ENCODE assay signal across 10 cellular contexts in the genomic region with DNA sequence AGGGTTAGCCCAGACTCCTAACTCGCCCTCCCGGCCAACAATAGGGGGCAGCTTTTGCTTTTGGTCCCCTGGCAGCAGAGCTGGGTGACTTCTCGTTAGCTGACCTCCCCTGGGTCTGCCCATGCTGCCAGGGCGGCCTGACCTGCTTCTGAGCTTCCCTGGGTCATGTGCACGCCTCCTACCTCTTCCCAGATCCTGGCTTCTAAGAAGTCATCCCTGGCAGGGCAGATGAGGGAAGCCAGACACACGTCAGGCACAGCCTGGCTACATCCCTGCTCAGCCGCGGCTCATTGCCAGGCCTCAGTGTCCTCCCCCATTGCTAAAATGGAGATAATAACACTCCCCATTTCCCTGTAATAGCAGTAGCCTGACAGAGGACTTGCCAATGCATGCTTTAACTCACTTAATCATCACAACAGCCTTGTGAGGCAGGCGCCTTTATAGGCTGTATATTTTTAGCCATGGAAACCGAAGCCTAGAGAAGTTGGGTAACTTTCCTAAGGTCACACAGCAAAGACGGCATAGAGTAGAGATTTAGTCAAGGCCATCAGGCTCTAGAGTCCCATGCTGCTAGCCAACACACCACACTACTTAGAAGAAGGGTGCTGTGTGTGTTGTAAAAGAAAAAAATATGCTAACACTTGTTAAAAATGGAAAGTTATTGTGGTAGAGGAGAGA. TPM values are rescaled to one million over a fixed set of nuclear protein-coding genes. Genes with fewer than 3 reads are reported as not detected.
A peak's percentile ranks its signal among the peaks of the same experiment; 100 is the strongest.
DNase-seq lines count a peak whose midpoint lies in the region; ATAC-seq and TF ChIP-seq lines count a peak whose summit lies in the region.
"Had no signal": no experiment of that assay in that cellular context is flagged by ENCODE, and none has a peak within 500 bp of the region (broad histone marks: within the 10 kb centered on the region; RNA-seq: fewer than 3 reads in every experiment).

No MANE protein-coding gene starts in this region.

- peaks cover 41% of the 10 kb centered on the region for H3K4me1 Mint-ChIP-seq in endothelial cell (ENCODE audit: unreplicated experiment)

- peak overlapping the region; percentile 74 for H3K4me3 Mint-ChIP-seq in endothelial cell (ENCODE audit: unreplicated experiment)

- H3K9me3 Mint-ChIP-seq in endothelial cell (ENCODE audit: unreplicated experiment): no peaks in the 10 kb centered on the region

- peaks cover 12% of the 10 kb centered on the region for H3K36me3 Mint-ChIP-seq in endothelial cell (ENCODE audit: low read depth, unreplicated experiment)

- peaks cover 18% of the 10 kb centered on the region for H3K27me3 Mint-ChIP-seq in endothelial cell (ENCODE audit: unreplicated experiment)

- H3K27ac Mint-ChIP-seq in endothelial cell (ENCODE audit: unreplicated experiment): no peak overlapping the region

- ATAC-seq in HG03342 (IDR thresholded peaks at IDR 0.05; ENCODE audit: unreplicated experiment) (no peak), GM19455 (IDR thresholded peaks at IDR 0.05; ENCODE audit: unreplicated experiment) (no peak)

- DNase-seq in AG20443 (ENCODE audit: low spot score) (peak; percentile 73), NCI-H226 (peak; percentile 82), endothelial cell (ENCODE audit: low spot score) (no peak), myocyte (ENCODE audit: low read depth) (peak; percentile 8), DMS79 (lab: John Stamatoyannopoulos, UW) (no peak), NAMALWA (ENCODE audit: low spot score) (no peak)

- no peak for TF ChIP-seq CTCF in endothelial cell (IDR thresholded peaks at IDR 0.05; ENCODE audit: unreplicated experiment)

RNA-seq across cellular contexts. Expression of a gene that starts 2.1 kb away (rescaled TPM):
- total RNA-seq in endothelial cell (ENCODE audit: unreplicated experiment) (15.8 TPM), myocyte (1.2 and 2.3 TPM in 2 replicates)
- 5.8 TPM for polyA plus RNA-seq in myocyte (2012)

RNA-seq across cellular contexts. Expression of a gene that starts 6.0 kb away (rescaled TPM):
- 55.2 TPM for total RNA-seq in endothelial cell (ENCODE audit: unreplicated experiment)
- total RNA-seq in myocyte: 51.6 and 68.5 TPM in 2 replicates
- polyA plus RNA-seq in myocyte (2012): 75.6 TPM

RNA-seq across cellular contexts. Expression of a gene that starts 13.8 kb away (rescaled TPM):
- total RNA-seq in endothelial cell (ENCODE audit: unreplicated experiment) (3.2 TPM), myocyte (0.78 and 1.1 TPM in 2 replicates)
- polyA plus RNA-seq in myocyte (2012): 2.8 TPM
- total RNA-seq: M059J had no signal

RNA-seq across cellular contexts. Expression of a gene that starts 17.7 kb away (rescaled TPM):
- total RNA-seq in endothelial cell (ENCODE audit: unreplicated experiment): 2.7 TPM
- not detected in 2 replicates for total RNA-seq in myocyte
- 0.95 TPM for polyA plus RNA-seq in myocyte (2012)
- total RNA-seq: M059J, skeletal muscle tissue had no signal

RNA-seq across cellular contexts. Expression of a gene that starts 52.6 kb away (rescaled TPM):
- total RNA-seq in endothelial cell (ENCODE audit: unreplicated experiment) (137 TPM), myocyte (391 and 475 TPM in 2 replicates)
- 391 TPM for polyA plus RNA-seq in myocyte (2012)

Comparison
In these comparisons a context has a peak if more than half of its experiments do, and no peak if none do; other contexts are left out.
1. DNase-seq: peak in AG20443 (single experiment), NCI-H226 (single experiment) and myocyte (single experiment); none in endothelial cell (single experiment), DMS79 (single experiment) and NAMALWA (single experiment).